Comparison of ENCODE assay signal across 20 cellular contexts in genomic region chr17:57982452-57983170, GRCh38. TPM values are rescaled to one million over a fixed set of nuclear protein-coding genes. Genes with fewer than 3 reads are reported as not detected.
A peak's percentile ranks its signal among the peaks of the same experiment; 100 is the strongest.
DNase-seq lines count a peak whose midpoint lies in the region; ATAC-seq and TF ChIP-seq lines count a peak whose summit lies in the region.
"Had no signal": no experiment of that assay in that cellular context is flagged by ENCODE, and none has a peak within 500 bp of the region (broad histone marks: within the 10 kb centered on the region; RNA-seq: fewer than 3 reads in every experiment).

No MANE protein-coding gene starts in this region.

- CTCF ChIA-PET in activated CD8-positive, alpha-beta T cell treated with anti-CD3 and anti-CD28 coated beads for 36 hours (lab: Charles Lee): interaction anchor here (1.0 to 3.1 kb wide), 7 partner anchors 11 to 190 kb away, joined by 3 to 16 read pairs (median 5); no protein-coding TSS in a partner anchor
- CTCF ChIA-PET in activated CD8-positive, alpha-beta T cell treated with anti-CD3 and anti-CD28 coated beads, Interleukin-2, amount 10 ng/mL, durations not matched to agents 7 days and 5 days (lab: Charles Lee): interaction anchor here (0.6 to 5.2 kb wide), 8 partner anchors 10 to 267 kb away, joined by 3 to 37 read pairs (median 3); no protein-coding TSS in a partner anchor

- H3K9me3 Mint-ChIP-seq in activated CD8-positive, alpha-beta T cell treated with anti-CD3 and anti-CD28 coated beads for 36 hours: no peaks in the 10 kb centered on the region
- H3K9me3 Mint-ChIP-seq in activated CD8-positive, alpha-beta T cell treated with anti-CD3 and anti-CD28 coated beads, Interleukin-2, amount 10 ng/mL, durations not matched to agents 7 days and 5 days (ENCODE audit: insufficient read depth): no peaks in the 10 kb centered on the region
- peaks cover 5% of the 10 kb centered on the region for H3K9me3 Mint-ChIP-seq in glutamatergic neuron (ENCODE audit: unreplicated experiment)
- H3K9me3 Mint-ChIP-seq: activated naive CD8-positive, alpha-beta T cell treated with anti-CD3 and anti-CD28 coated beads, Interleukin-2, amount 10 ng/mL, durations not matched to agents 7 days and 5 days; IgD-negative memory B cell had no signal

- H3K36me3 ChIP-seq in skeletal muscle tissue (ENCODE audit: control insufficient read depth in 3 of 3, insufficient read depth in 3 of 3, low read length in 3 of 3): peaks cover 16 to 32% (median 30%) of the 10 kb centered on the region in 3 donors

- H3K36me3 Mint-ChIP-seq in activated CD8-positive, alpha-beta T cell treated with anti-CD3 and anti-CD28 coated beads for 36 hours (ENCODE audit: low read depth): peaks cover 47% of the 10 kb centered on the region
- H3K36me3 Mint-ChIP-seq in activated CD8-positive, alpha-beta T cell treated with anti-CD3 and anti-CD28 coated beads, Interleukin-2, amount 10 ng/mL, durations not matched to agents 7 days and 5 days (ENCODE audit: low read depth): peaks cover 63% of the 10 kb centered on the region
- H3K36me3 Mint-ChIP-seq in glutamatergic neuron (ENCODE audit: unreplicated experiment): no peaks in the 10 kb centered on the region

- H3K4me3 ChIP-seq in skeletal muscle tissue (ENCODE audit: low read length in 3 of 3): peak overlapping the region; percentile 37 to 57 (median 42)
- H3K4me3 ChIP-seq: cardiac muscle cell, right lobe of liver, upper lobe of right lung had no signal

- peak overlapping the region in 2 of 3 donors; percentile 1 to 24 for H3K9ac ChIP-seq in skeletal muscle tissue (ENCODE audit: low read depth in 1 of 3, low read length in 3 of 3)

- H3K9me3 ChIP-seq in skeletal muscle tissue (ENCODE audit: control insufficient read depth in 3 of 3, low read length in 3 of 3): no peaks in the 10 kb centered on the region
- H3K9me3 ChIP-seq: neutrophil, right lobe of liver, upper lobe of right lung had no signal

- H3K4me3 Mint-ChIP-seq in activated CD8-positive, alpha-beta T cell treated with anti-CD3 and anti-CD28 coated beads for 36 hours: no peak overlapping the region
- H3K4me3 Mint-ChIP-seq in activated CD8-positive, alpha-beta T cell treated with anti-CD3 and anti-CD28 coated beads, Interleukin-2, amount 10 ng/mL, durations not matched to agents 7 days and 5 days: no peak overlapping the region
- H3K4me3 Mint-ChIP-seq in glutamatergic neuron (ENCODE audit: unreplicated experiment): peak overlapping the region; percentile 7
- H3K4me3 Mint-ChIP-seq: activated naive CD8-positive, alpha-beta T cell treated with anti-CD3 and anti-CD28 coated beads, Interleukin-2, amount 10 ng/mL, durations not matched to agents 7 days and 5 days had no signal

- TF ChIP-seq CTCF in activated CD8-positive, alpha-beta T cell treated with anti-CD3 and anti-CD28 coated beads for 36 hours (IDR thresholded peaks at IDR 0.05): no peak
- no peak for TF ChIP-seq CTCF in glutamatergic neuron (IDR thresholded peaks at IDR 0.05; ENCODE audit: partially characterized antibody, unreplicated experiment)

- H3K4me1 ChIP-seq in skeletal muscle tissue (ENCODE audit: control insufficient read depth in 3 of 3, insufficient read depth in 3 of 3, low read length in 3 of 3): peaks cover 47 to 55% (median 48%) of the 10 kb centered on the region in 3 donors

- peak overlapping the region; percentile 29 for H3K27ac ChIP-seq in skeletal muscle tissue (ENCODE audit: low read depth, low read length)
- H3K27ac ChIP-seq: cardiac muscle cell, neutrophil, right lobe of liver, upper lobe of right lung had no signal

- H3K27me3 Mint-ChIP-seq in activated CD8-positive, alpha-beta T cell treated with anti-CD3 and anti-CD28 coated beads for 36 hours: no peaks in the 10 kb centered on the region
- H3K27me3 Mint-ChIP-seq in activated CD8-positive, alpha-beta T cell treated with anti-CD3 and anti-CD28 coated beads, Interleukin-2, amount 10 ng/mL, durations not matched to agents 7 days and 5 days (ENCODE audit: low read depth): no peaks in the 10 kb centered on the region
- peaks cover 10% of the 10 kb centered on the region for H3K27me3 Mint-ChIP-seq in glutamatergic neuron (ENCODE audit: unreplicated experiment)
- H3K27me3 Mint-ChIP-seq: activated naive CD8-positive, alpha-beta T cell treated with anti-CD3 and anti-CD28 coated beads, Interleukin-2, amount 10 ng/mL, durations not matched to agents 7 days and 5 days; IgD-negative memory B cell had no signal

- no peak for DNase-seq in activated CD8-positive, alpha-beta T cell treated with anti-CD3 and anti-CD28 coated beads for 36 hours
- no peak for DNase-seq in activated CD8-positive, alpha-beta T cell treated with anti-CD3 and anti-CD28 coated beads, Interleukin-2, amount 10 ng/mL, durations not matched to agents 7 days and 5 days
- DNase-seq in SK-MEL-5 (ENCODE audit: low read depth, low spot score) (peak; percentile 28), glutamatergic neuron (no peak), NCI-H82 (lab: John Stamatoyannopoulos, UW) (no peak)
- DNase-seq: activated CD8-positive, alpha-beta memory T cell treated with anti-CD3 and anti-CD28 coated beads, Interleukin-2, amount 50 U/mL, for 48 hours; activated naive CD8-positive, alpha-beta T cell treated with anti-CD3 and anti-CD28 coated beads, Interleukin-2, amount 10 ng/mL, durations not matched to agents 7 days and 5 days; foreskin melanocyte; H7; NCI-H1048; NCI-H2107; NCI-H526 treated with DMSO at 0.1 percent for 48 hours; right lobe of liver; upper lobe of right lung had no signal

- POLR2A ChIA-PET in activated CD8-positive, alpha-beta T cell treated with anti-CD3 and anti-CD28 coated beads for 36 hours (lab: Charles Lee): interaction anchor here (0.6 to 1.7 kb wide), 4 partner anchors 12 to 24 kb away, joined by 3 to 9 read pairs (median 3); no protein-coding TSS in a partner anchor
- POLR2A ChIA-PET in activated CD8-positive, alpha-beta T cell treated with anti-CD3 and anti-CD28 coated beads, Interleukin-2, amount 10 ng/mL, durations not matched to agents 7 days and 5 days (lab: Charles Lee): interaction anchor here (1.0 to 1.5 kb wide), 2 partner anchors 25 to 26 kb away, joined by 3 to 5 read pairs; partner anchors contain the start of gene SRSF1

- in situ Hi-C loops in SK-MEL-5 (cut with HindIII; ENCODE audit: low pct_unique_long_range_greater_than_20kb, low sequenced_read_pairs): no loop called here

- H3K4me1 Mint-ChIP-seq in activated CD8-positive, alpha-beta T cell treated with anti-CD3 and anti-CD28 coated beads for 36 hours (ENCODE audit: low read depth): peaks cover 60% of the 10 kb centered on the region
- H3K4me1 Mint-ChIP-seq in activated CD8-positive, alpha-beta T cell treated with anti-CD3 and anti-CD28 coated beads, Interleukin-2, amount 10 ng/mL, durations not matched to agents 7 days and 5 days (ENCODE audit: low read depth): peaks cover 51% of the 10 kb centered on the region
- H3K4me1 Mint-ChIP-seq in glutamatergic neuron (ENCODE audit: low read depth, unreplicated experiment): peaks cover 41% of the 10 kb centered on the region

- intact Hi-C loops in activated CD8-positive, alpha-beta T cell treated with anti-CD3 and anti-CD28 coated beads for 36 hours (cut with micrococcal nuclease): no loop called here

- peak; percentile 6 for ATAC-seq in activated CD8-positive, alpha-beta T cell treated with anti-CD3 and anti-CD28 coated beads for 36 hours
- ATAC-seq in activated CD8-positive, alpha-beta T cell treated with anti-CD3 and anti-CD28 coated beads, Interleukin-2, amount 10 ng/mL, durations not matched to agents 7 days and 5 days: no peak
- ATAC-seq in HG03342 (IDR thresholded peaks at IDR 0.05; ENCODE audit: unreplicated experiment) (no peak), HG03108 (IDR thresholded peaks at IDR 0.05; ENCODE audit: unreplicated experiment) (no peak)
- ATAC-seq: right lobe of liver, upper lobe of right lung had no signal

- no peaks in the 10 kb centered on the region for H3K27me3 ChIP-seq in skeletal muscle tissue (ENCODE audit: control insufficient read depth in 3 of 3, insufficient read depth in 3 of 3, low read length in 3 of 3)
- H3K27me3 ChIP-seq: cardiac muscle cell, neutrophil, right lobe of liver, upper lobe of right lung had no signal

- peak overlapping the region; percentile 14 for H3K27ac Mint-ChIP-seq in activated CD8-positive, alpha-beta T cell treated with anti-CD3 and anti-CD28 coated beads for 36 hours
- H3K27ac Mint-ChIP-seq in activated CD8-positive, alpha-beta T cell treated with anti-CD3 and anti-CD28 coated beads, Interleukin-2, amount 10 ng/mL, durations not matched to agents 7 days and 5 days: no peak overlapping the region
- no peak overlapping the region for H3K27ac Mint-ChIP-seq in glutamatergic neuron (ENCODE audit: unreplicated experiment)
- H3K27ac Mint-ChIP-seq: activated naive CD8-positive, alpha-beta T cell treated with anti-CD3 and anti-CD28 coated beads, Interleukin-2, amount 10 ng/mL, durations not matched to agents 7 days and 5 days had no signal

RNA-seq across cellular contexts. Expression of gene VEZF1, which starts 5.4 kb away (rescaled TPM):
- 10 to 100 TPM; 17.9 to 19.6 TPM for total RNA-seq in activated CD8-positive, alpha-beta T cell treated with anti-CD3 and anti-CD28 coated beads for 36 hours
- total RNA-seq in activated CD8-positive, alpha-beta T cell treated with anti-CD3 and anti-CD28 coated beads, Interleukin-2, amount 10 ng/mL, durations not matched to agents 7 days and 5 days: 10 to 100 TPM; 37.5 to 37.6 TPM
- 49.3 and 49.5 TPM in 2 replicates for total RNA-seq in SK-MEL-5 (2014; rRNA removed; shearing (Covaris generic))
- polyA plus RNA-seq in SK-MEL-5 (2015; cell fraction: cytosol; rRNA removed): 49.5 and 69.5 TPM in 2 replicates
- 74.6 and 76.5 TPM in 2 replicates for polyA plus RNA-seq in SK-MEL-5 (2015; cell fraction: nucleus; rRNA removed)
- 88.3 TPM for total RNA-seq in glutamatergic neuron (ENCODE audit: unreplicated experiment)
- 30.3 TPM for total RNA-seq in skeletal muscle tissue

RNA-seq across cellular contexts. Expression of gene SRSF1, which starts 24.4 kb away (rescaled TPM):
- total RNA-seq in activated CD8-positive, alpha-beta T cell treated with anti-CD3 and anti-CD28 coated beads for 36 hours: 100 to 1,000 TPM; 333 to 342 TPM
- 100 to 1,000 TPM; 382 to 383 TPM for total RNA-seq in activated CD8-positive, alpha-beta T cell treated with anti-CD3 and anti-CD28 coated beads, Interleukin-2, amount 10 ng/mL, durations not matched to agents 7 days and 5 days
- 275 and 277 TPM in 2 replicates for total RNA-seq in SK-MEL-5 (2014; rRNA removed; shearing (Covaris generic))
- 148 and 184 TPM in 2 replicates for polyA plus RNA-seq in SK-MEL-5 (2015; cell fraction: cytosol; rRNA removed)
- 633 and 787 TPM in 2 replicates for polyA plus RNA-seq in SK-MEL-5 (2015; cell fraction: nucleus; rRNA removed)
- 227 TPM for total RNA-seq in glutamatergic neuron (ENCODE audit: unreplicated experiment)
- 224 TPM for total RNA-seq in skeletal muscle tissue

RNA-seq across cellular contexts. Expression of gene CUEDC1, which starts 27.4 kb away (rescaled TPM):
- under 1 TPM; 0.29 to 0.40 TPM for total RNA-seq in activated CD8-positive, alpha-beta T cell treated with anti-CD3 and anti-CD28 coated beads for 36 hours
- total RNA-seq in activated CD8-positive, alpha-beta T cell treated with anti-CD3 and anti-CD28 coated beads, Interleukin-2, amount 10 ng/mL, durations not matched to agents 7 days and 5 days: under 1 TPM in 1 of 2 experiments, not detected in 1; 0.18 TPM
- 10.4 and 14.6 TPM in 2 replicates for total RNA-seq in SK-MEL-5 (2014; rRNA removed; shearing (Covaris generic))
- 40.9 and 57.4 TPM in 2 replicates for polyA plus RNA-seq in SK-MEL-5 (2015; cell fraction: cytosol; rRNA removed)
- polyA plus RNA-seq in SK-MEL-5 (2015; cell fraction: nucleus; rRNA removed): 442 and 572 TPM in 2 replicates
- total RNA-seq in glutamatergic neuron (ENCODE audit: unreplicated experiment): 22.9 TPM
- total RNA-seq in skeletal muscle tissue: 10.4 TPM
- polyA plus RNA-seq: IgD-negative memory B cell had no signal
